ENCODE assay signal across 7 cellular contexts in the genomic region with DNA sequence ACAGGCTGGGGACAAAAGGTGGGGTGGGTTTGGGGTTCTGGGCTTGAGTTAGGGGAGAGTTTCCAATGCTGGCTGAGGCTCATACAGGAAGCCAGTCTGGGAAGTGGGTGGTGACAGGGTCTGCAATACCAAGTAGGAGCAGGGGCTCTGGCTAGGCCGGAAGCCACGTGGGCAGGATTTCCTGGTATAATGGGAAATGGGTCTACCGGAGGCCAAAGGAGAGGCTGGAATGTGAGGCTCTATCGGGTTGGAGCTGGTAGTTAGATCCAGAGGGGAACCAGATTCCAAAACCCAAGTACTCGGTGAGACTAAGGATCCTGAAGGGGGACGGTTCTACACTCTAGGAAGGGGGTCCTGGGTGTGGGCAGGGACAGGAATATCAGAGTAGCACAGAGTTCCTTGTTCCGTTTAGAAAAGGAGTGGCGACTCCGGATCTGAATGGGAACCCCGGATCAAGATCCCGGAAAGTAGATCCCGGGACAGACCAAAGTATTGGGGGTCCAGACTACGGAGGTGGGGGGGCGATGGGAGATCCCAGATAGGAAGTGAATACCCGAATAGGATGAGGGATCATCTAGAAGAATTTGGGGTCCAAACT. TPM values are rescaled to one million over a fixed set of nuclear protein-coding genes. Genes with fewer than 3 reads are reported as not detected.
DNase-seq lines count a peak whose midpoint lies in the region; ATAC-seq and TF ChIP-seq lines count a peak whose summit lies in the region.

No MANE protein-coding gene starts in this region.

- intact Hi-C loops in PC-9 (cut with micrococcal nuclease; ENCODE audit: unreplicated experiment) = loop anchor here (2.0 to 10.0 kb wide), 2 partner anchors 72 to 166 kb away; a partner anchor contains a TSS

- ATAC-seq in naive thymus-derived CD8-positive, alpha-beta T cell = no peak
- ATAC-seq in HG03097 (IDR thresholded peaks at IDR 0.05; ENCODE audit: low FRiP score, unreplicated experiment) (no peak), GM19035 (IDR thresholded peaks at IDR 0.05; ENCODE audit: unreplicated experiment) (no peak)

- H3K4me2 ChIP-seq in PC-9 = peak overlapping the region; percentile 95

- no peaks in the 10 kb centered on the region for H3K27me3 Mint-ChIP-seq in naive thymus-derived CD8-positive, alpha-beta T cell

- H3K27ac Mint-ChIP-seq in naive thymus-derived CD8-positive, alpha-beta T cell = peak overlapping the region; percentile 81 to 98 (median 98)

- H3K9me3 ChIP-seq in PC-9 (ENCODE audit: insufficient read depth, low read depth) = no peaks in the 10 kb centered on the region
- H3K9me3 ChIP-seq in effector memory CD4-positive, alpha-beta T cell (ENCODE audit: control insufficient read depth, low read length) = no peaks in the 10 kb centered on the region

- peaks cover 34 to 72% (median 69%) of the 10 kb centered on the region in 4 donors for H3K4me1 Mint-ChIP-seq in naive thymus-derived CD8-positive, alpha-beta T cell

- peak overlapping the region; percentile 91 to 98 (median 92) for H3K4me3 Mint-ChIP-seq in naive thymus-derived CD8-positive, alpha-beta T cell

- TSS peak; percentile 61 for BruUV-seq in PC-9 (replicated peaks; lab: Mats Ljungman, UMichigan)

- peaks cover 0 to 2% (median 0%) of the 10 kb centered on the region in 9 donors for H3K9me3 Mint-ChIP-seq in naive thymus-derived CD8-positive, alpha-beta T cell

- H3K9me2 ChIP-seq in PC-9 (ENCODE audit: insufficient read depth) = no peaks in the 10 kb centered on the region

- H3K36me3 Mint-ChIP-seq in naive thymus-derived CD8-positive, alpha-beta T cell = peaks cover 0 to 7% (median 0%) of the 10 kb centered on the region in 3 donors

- peak; percentile 9 for DNase-seq in GM10266 (ENCODE audit: extremely low spot score)
- DNase-seq in PC-9 = peak in 1 of 2 experiments; percentile 44
- DNase-seq in effector memory CD4-positive, alpha-beta T cell = peak in 1 of 3 donors; percentile 50
- DNase-seq in naive thymus-derived CD8-positive, alpha-beta T cell = no peak
- DNase-seq in stimulated activated CD4-positive, alpha-beta T cell treated with anti-CD3 and anti-CD28 coated beads, Interleukin-4, amount 100 ng/mL, for 1 hour = no peak

- H3F3A ChIP-seq in PC-9 (ENCODE audit: insufficient read depth, low read depth) = peaks cover 36% of the 10 kb centered on the region; the same call in 1 of the 2 replicates

- H3K4me3 ChIP-seq in PC-9 = peak overlapping the region; percentile 89
- peak overlapping the region; percentile 89 for H3K4me3 ChIP-seq in effector memory CD4-positive, alpha-beta T cell (ENCODE audit: insufficient read depth, low read depth, low read length, poor library complexity, severe bottlenecking)

- POLR2A ChIA-PET in PC-9 (lab: Charles Lee; ENCODE audit: unreplicated experiment) = interaction anchor here (0.6 kb wide), 1 partner anchor 142 kb away, joined by 3 read pairs; no protein-coding TSS in a partner anchor
- POLR2A ChIA-PET in naive thymus-derived CD8-positive, alpha-beta T cell (lab: Charles Lee) = interaction anchor here (0.6 to 9.8 kb wide), 5 partner anchors 13 to 433 kb away, joined by 3 to 91 read pairs (median 4); a partner anchor contains a TSS

- CTCF ChIA-PET in PC-9 (lab: Charles Lee) = interaction anchor here (0.6 to 1.6 kb wide), 2 partner anchors 14 to 356 kb away, joined by 3 to 4 read pairs; no protein-coding TSS in a partner anchor

- peaks cover 57% of the 10 kb centered on the region for H3K79me2 ChIP-seq in PC-9 (ENCODE audit: low read depth)

- peak overlapping the region; percentile 94 for H2AFZ ChIP-seq in PC-9

- H3K4me1 ChIP-seq in PC-9 (replicated peaks; ENCODE audit: insufficient read depth) = peaks cover 20% of the 10 kb centered on the region
- H3K4me1 ChIP-seq in effector memory CD4-positive, alpha-beta T cell (ENCODE audit: control insufficient read depth, insufficient read depth, low read length, poor library complexity, severe bottlenecking) = peaks cover 45% of the 10 kb centered on the region

- H4K20me1 ChIP-seq in PC-9 (ENCODE audit: insufficient read depth) = peaks cover 47% of the 10 kb centered on the region

- H3K27me3 ChIP-seq in PC-9 (ENCODE audit: insufficient read depth, low read depth) = peaks cover 13% of the 10 kb centered on the region; the same call in 1 of the 2 replicates
- H3K27me3 ChIP-seq in effector memory CD4-positive, alpha-beta T cell (replicated peaks; ENCODE audit: control insufficient read depth, insufficient read depth, low read length, poor library complexity, severe bottlenecking) = no peaks in the 10 kb centered on the region

- TF ChIP-seq CTCF in GM10266 (IDR thresholded peaks at IDR 0.05; ENCODE audit: control insufficient read depth, insufficient read depth, low read depth, missing control alignments) (no peak), PC-9 (conservative IDR thresholded peaks at IDR 0.05) (no peak)

- H3K27ac ChIP-seq in PC-9 = peak overlapping the region; percentile 39
- peak overlapping the region; percentile 98 for H3K27ac ChIP-seq in effector memory CD4-positive, alpha-beta T cell (ENCODE audit: insufficient read depth, low read length, poor library complexity, severe bottlenecking)

- H3K36me3 ChIP-seq in PC-9 (ENCODE audit: low read depth) = 0 out of 2 replicates have a peak, but pooled peaks cover 24% of the 10 kb centered on the region
- no peaks in the 10 kb centered on the region for H3K36me3 ChIP-seq in effector memory CD4-positive, alpha-beta T cell (ENCODE audit: control insufficient read depth, insufficient read depth, low read length)

RNA-seq across cellular contexts. Expression of a gene that starts 0.8 kb away (rescaled TPM):
- total RNA-seq in PC-9 (2021) = 156 and 191 TPM in 2 replicates
- 100 to 1,000 TPM; 155 to 158 TPM for total RNA-seq in naive thymus-derived CD8-positive, alpha-beta T cell
- polyA plus RNA-seq in naive thymus-derived CD8-positive, alpha-beta T cell = 10 to 100 TPM; 63.2 to 81.1 (median 65.6) TPM

RNA-seq across cellular contexts. Expression of a gene that starts 17.8 kb away (rescaled TPM):
- total RNA-seq in PC-9 (2021) = 8.9 and 10.4 TPM in 2 replicates
- under 1 TPM; 0.88 to 0.99 TPM for total RNA-seq in naive thymus-derived CD8-positive, alpha-beta T cell
- polyA plus RNA-seq in naive thymus-derived CD8-positive, alpha-beta T cell = 1 to 10 TPM in 2 of 3 donors, under 1 TPM in 1; 0.33 to 2.5 (median 1.9) TPM

RNA-seq across cellular contexts. Expression of a gene that starts 22.2 kb away (rescaled TPM):
- 94.7 and 102 TPM in 2 replicates for total RNA-seq in PC-9 (2021)
- 100 to 1,000 TPM; 313 to 319 TPM for total RNA-seq in naive thymus-derived CD8-positive, alpha-beta T cell
- polyA plus RNA-seq in naive thymus-derived CD8-positive, alpha-beta T cell = 10 to 100 TPM; 33.4 to 50.3 (median 43.9) TPM
